14 cellular contexts compared by ENCODE assay signal in genomic region chr10:71667374-71667750, GRCh38. TPM values are rescaled to one million over a fixed set of nuclear protein-coding genes. Genes with fewer than 3 reads are reported as not detected.
DNase-seq lines count a peak whose midpoint lies in the region; TF ChIP-seq lines count a peak whose summit lies in the region.
"Had no signal": no experiment of that assay in that cellular context is flagged by ENCODE, and none has a peak within 500 bp of the region (broad histone marks: within the 10 kb centered on the region; RNA-seq: fewer than 3 reads in every experiment).

No MANE protein-coding gene starts in this region.

- no peaks in the 10 kb centered on the region for H3K36me3 ChIP-seq in HEK293 (ENCODE audit: control insufficient read depth in 2 of 2, insufficient read depth in 1 of 2, low read length in 2 of 2)
- H3K36me3 ChIP-seq: ascending aorta had no signal

- DNase-seq in GF-D8 (lab: John Stamatoyannopoulos, UW) = peak; percentile 1
- peak; percentile 43 for DNase-seq in SKM-1 treated with dmso at 0.1 percent for 144 hours (lab: John Stamatoyannopoulos, UW; ENCODE audit: unreplicated experiment)
- no peak for DNase-seq in nephron progenitor cell
- no peak for DNase-seq in HT-29 (ENCODE audit: low spot score)
- DNase-seq in endothelial cell (ENCODE audit: low spot score) = no peak
- no peak for DNase-seq in immature natural killer cell
- DNase-seq: Caco-2, NCI-H2029, Right ventricle myocardium superior had no signal

- TF ChIP-seq CTCF in HEK293 (tag by site-specific recombination; IDR thresholded peaks at IDR 0.05) = no peak
- TF ChIP-seq CTCF in nephron progenitor cell (IDR thresholded peaks at IDR 0.05) = no peak
- TF ChIP-seq CTCF in endothelial cell (IDR thresholded peaks at IDR 0.05; ENCODE audit: unreplicated experiment) = no peak

- no peak overlapping the region for H3K27ac ChIP-seq in HEK293 (ENCODE audit: extremely low read depth, low read depth, low read length)
- H3K27ac ChIP-seq: ascending aorta, KMS-11 had no signal

- H3K9me3 ChIP-seq in HEK293 (ENCODE audit: control insufficient read depth, insufficient read depth, low read depth, low read length) = no peaks in the 10 kb centered on the region
- H3K9me3 ChIP-seq: ascending aorta, Caco-2 had no signal

- H3K27ac Mint-ChIP-seq in nephron progenitor cell = no peak overlapping the region
- no peak overlapping the region for H3K27ac Mint-ChIP-seq in endothelial cell (ENCODE audit: unreplicated experiment)
- H3K27ac Mint-ChIP-seq in immature natural killer cell = peak overlapping the region in 2 of 6 donors; percentile 3 to 5

- peak overlapping the region; percentile 0 for H3K4me3 Mint-ChIP-seq in nephron progenitor cell
- H3K4me3 Mint-ChIP-seq in endothelial cell (ENCODE audit: unreplicated experiment) = no peak overlapping the region
- no peak overlapping the region for H3K4me3 Mint-ChIP-seq in immature natural killer cell

- H3K4me3 ChIP-seq in HEK293 (ENCODE audit: low read depth, low read length) = no peak overlapping the region
- H3K4me3 ChIP-seq: ascending aorta, lung had no signal

- H3K36me3 Mint-ChIP-seq in nephron progenitor cell (ENCODE audit: low read depth) (no peaks in the 10 kb centered on the region), endothelial cell (ENCODE audit: low read depth, unreplicated experiment) (no peaks in the 10 kb centered on the region), immature natural killer cell (no peaks in the 10 kb centered on the region)

- no peaks in the 10 kb centered on the region for H3K4me1 ChIP-seq in HEK293 (ENCODE audit: control insufficient read depth, insufficient read depth, low read length)
- H3K4me1 ChIP-seq: ascending aorta, Caco-2 had no signal

- CTCF ChIA-PET in HEK293 (lab: Yijun Ruan, JAX) = interaction anchor here (0.6 to 1.3 kb wide), 3 partner anchors 13 to 66 kb away, joined by 3 read pairs; no protein-coding TSS in a partner anchor

- peaks cover 26% of the 10 kb centered on the region for H3K27me3 Mint-ChIP-seq in nephron progenitor cell (ENCODE audit: low read depth, poor library complexity)
- H3K27me3 Mint-ChIP-seq in endothelial cell (ENCODE audit: unreplicated experiment) = peaks cover 16% of the 10 kb centered on the region
- peaks cover 0 to 12% (median 0%) of the 10 kb centered on the region in 3 donors for H3K27me3 Mint-ChIP-seq in immature natural killer cell (ENCODE audit: low read depth in 3 of 3)

- POLR2A ChIA-PET in HEK293 (lab: Yijun Ruan, JAX) = no interaction called here

- peaks cover 75% of the 10 kb centered on the region for H3K4me1 Mint-ChIP-seq in nephron progenitor cell
- H3K4me1 Mint-ChIP-seq in endothelial cell (ENCODE audit: unreplicated experiment) = peaks cover 17% of the 10 kb centered on the region
- H3K4me1 Mint-ChIP-seq in immature natural killer cell = peaks cover 7 to 14% of the 10 kb centered on the region in 2 donors

- H3K9me3 Mint-ChIP-seq in nephron progenitor cell (no peaks in the 10 kb centered on the region), endothelial cell (ENCODE audit: unreplicated experiment) (no peaks in the 10 kb centered on the region), immature natural killer cell (no peaks in the 10 kb centered on the region)

TF ChIP-seq in HEK293, 187 proteins besides CTCF, POLR2A, EP300 and RAD21:
- TF ChIP-seq ZSCAN16 (tag by site-specific recombination; IDR thresholded peaks at IDR 0.05) (no peak), EGR2 (tag by site-specific recombination; IDR thresholded peaks at IDR 0.05; ENCODE audit: low read depth) (0 out of 2 replicates have a peak, but pooled peaks have one; percentile 5)
TF ChIP-seq in HEK293: peak in this region for 1.

RNA-seq across cellular contexts. Expression of gene C10orf105, which starts 52.2 kb away (rescaled TPM):
- total RNA-seq in HT-29 (2014; rRNA removed; shearing (Covaris generic)) = 0.20 TPM in 1 of 2 replicates, not detected in the other
- total RNA-seq in endothelial cell (ENCODE audit: unreplicated experiment) = 0.15 TPM
- polyA plus RNA-seq in immature natural killer cell = under 1 TPM in 2 of 3 donors, not detected in 1; 0.09 to 0.11 TPM
- total RNA-seq: ascending aorta, Caco-2, skeletal muscle tissue had no signal

Comparison
In these comparisons a context has a peak if more than half of its experiments do, and no peak if none do; other contexts are left out.
1. DNase-seq: peak in GF-D8 (single experiment) and SKM-1 treated with dmso at 0.1 percent for 144 hours (single experiment); none in nephron progenitor cell (single experiment), HT-29 (single experiment), endothelial cell (single experiment) and immature natural killer cell (0 of 3).